8 cellular contexts compared by ENCODE assay signal in the genomic region with DNA sequence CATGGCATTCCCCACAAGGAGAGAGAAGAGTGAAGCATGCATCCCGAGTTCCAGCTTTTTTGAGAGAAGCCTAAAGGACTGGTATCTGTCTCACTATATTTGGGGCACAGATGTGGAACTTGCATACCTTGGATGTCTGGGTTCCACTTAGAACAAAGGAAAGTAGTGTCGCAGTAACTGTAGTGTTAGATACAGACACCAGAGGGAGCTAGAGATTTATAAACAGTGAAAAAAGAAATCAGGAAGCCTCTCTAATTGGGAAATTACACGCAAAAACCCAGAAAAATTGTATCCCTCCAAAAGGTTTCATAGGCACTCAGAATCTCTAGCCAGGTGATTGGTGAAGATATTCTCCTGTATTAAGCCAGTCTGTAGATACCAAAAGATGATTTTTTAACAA.
A peak's percentile ranks its signal among the peaks of the same experiment; 100 is the strongest.
DNase-seq lines count a peak whose midpoint lies in the region; ATAC-seq and TF ChIP-seq lines count a peak whose summit lies in the region.

No MANE protein-coding gene starts in this region.

- H3K36me3 ChIP-seq in HAP-1 (replicated peaks), result no peaks in the 10 kb centered on the region

- H3K27me3 ChIP-seq in HAP-1 (ENCODE audit: low read depth), result no peaks in the 10 kb centered on the region

- no peak overlapping the region for H3K4me3 ChIP-seq in HAP-1

- TF ChIP-seq CTCF in RWPE1 (conservative IDR thresholded peaks at IDR 0.05; ENCODE audit: low read depth), result peak; percentile 60

- in situ Hi-C loops in HAP-1 (cut with MboI; ENCODE audit: low sequenced_read_pairs), result loop anchor here (25.0 kb wide), 1 partner anchor 757 kb away; no protein-coding TSS in a partner anchor

- H3K27ac ChIP-seq in RWPE1, result no peak overlapping the region

- H3K9me3 ChIP-seq in HAP-1, result no peaks in the 10 kb centered on the region

- POLR2A ChIA-PET in RWPE1 (lab: Yijun Ruan, JAX; ENCODE audit: low non-redundant PET), result no interaction called here

- DNase-seq in CD1c-positive myeloid dendritic cell (ENCODE audit: extremely low spot score) (peak; percentile 11), HAP-1 (ENCODE audit: low spot score in 2 of 2) (peak; percentile 12 to 32), RWPE1 (ENCODE audit: low spot score) (peak; percentile 0), iPS-NIHi11 (ENCODE audit: low spot score) (peak; percentile 19), NCI-H187 (lab: John Stamatoyannopoulos, UW) (no peak), nucleus accumbens (lab: John Stamatoyannopoulos, UW) (no peak)

- ATAC-seq in HG02884 (IDR thresholded peaks at IDR 0.05; ENCODE audit: unreplicated experiment), result no peak
- ATAC-seq in HG02798 (IDR thresholded peaks at IDR 0.05; ENCODE audit: poor library complexity, unreplicated experiment), result no peak

- no peaks in the 10 kb centered on the region for H3K4me1 ChIP-seq in HAP-1

- CTCF ChIA-PET in RWPE1 (lab: Yijun Ruan, JAX), result interaction anchor here (1.2 kb wide), 1 partner anchor 66 kb away, joined by 3 read pairs; no protein-coding TSS in a partner anchor

Comparison
In these comparisons a context has a peak if more than half of its experiments do, and no peak if none do; other contexts are left out.
1. DNase-seq: peak in CD1c-positive myeloid dendritic cell (single experiment), HAP-1 (2 of 2), RWPE1 (single experiment) and iPS-NIHi11 (single experiment); none in NCI-H187 (0 of 2) and nucleus accumbens (0 of 56).